In genomic region chr3:71955549-71956373, GRCh38 we compare ENCODE assay signal across 8 cellular contexts.
DNase-seq lines count a peak whose midpoint lies in the region; ATAC-seq and TF ChIP-seq lines count a peak whose summit lies in the region.

No MANE protein-coding gene starts in this region.

- no peaks in the 10 kb centered on the region for H4K20me1 ChIP-seq in Loucy (ENCODE audit: insufficient read depth, low read length, poor library complexity, severe bottlenecking)

- peak overlapping the region; percentile 2 for H3K4me2 ChIP-seq in Loucy (ENCODE audit: low read depth, low read length, poor library complexity, severe bottlenecking)

- no peaks in the 10 kb centered on the region for H3K79me2 ChIP-seq in Loucy (ENCODE audit: insufficient read depth, low read length)

- ATAC-seq in left lung (peak; percentile 89), GM19395 (IDR thresholded peaks at IDR 0.05; ENCODE audit: unreplicated experiment) (no peak)

- H3K27ac ChIP-seq in SJSA1 (no peak overlapping the region), colonic mucosa (no peak overlapping the region), left lung (no peak overlapping the region)

- no peaks in the 10 kb centered on the region for H3K9me2 ChIP-seq in Loucy (replicated peaks; ENCODE audit: low read depth, low read length)

- H3K4me1 ChIP-seq in Loucy (ENCODE audit: insufficient read depth, low read length, poor library complexity, severe bottlenecking), result peaks cover 41% of the 10 kb centered on the region
- peaks cover 9% of the 10 kb centered on the region for H3K4me1 ChIP-seq in SJSA1 (replicated peaks)
- H3K4me1 ChIP-seq in colonic mucosa, result no peaks in the 10 kb centered on the region
- peaks cover 0 to 10% of the 10 kb centered on the region in 2 donors for H3K4me1 ChIP-seq in left lung

- DNase-seq in activated T-cell treated with anti-CD3 and anti-CD28 coated beads for 48 hours (ENCODE audit: low read depth) (peak; percentile 36), activated T-cell treated with anti-CD3 and anti-CD28 coated beads for 4 hours (no peak), SJSA1 (ENCODE audit: low read depth in 1 of 2, low spot score in 2 of 2) (peak; percentile 77 to 80), colonic mucosa (peak; percentile 79), left lung (peak in 1 of 2 donors; percentile 76)
- DNase-seq in stimulated activated CD8-positive, alpha-beta memory T cell treated with anti-CD3 and anti-CD28 coated beads, Interleukin-2, amount 100 ng/mL, for 48 hours (ENCODE audit: low read depth in 2 of 2), result peak; percentile 3 to 20

- H3F3A ChIP-seq in Loucy (ENCODE audit: low read depth), result 0 out of 2 replicates have a peak, but pooled peaks cover 7% of the 10 kb centered on the region

- peak; percentile 71 for TF ChIP-seq CTCF in Loucy (conservative IDR thresholded peaks at IDR 0.05; ENCODE audit: low read length)
- TF ChIP-seq CTCF in colonic mucosa (IDR thresholded peaks at IDR 0.05), result peak; percentile 46
- TF ChIP-seq CTCF in left lung (IDR thresholded peaks at IDR 0.05), result peak; percentile 56 to 62

- H3K9me3 ChIP-seq in Loucy (ENCODE audit: insufficient read depth, low read depth, low read length) (no peaks in the 10 kb centered on the region), SJSA1 (replicated peaks) (no peaks in the 10 kb centered on the region), colonic mucosa (no peaks in the 10 kb centered on the region), left lung (no peaks in the 10 kb centered on the region)

- H3K4me3 ChIP-seq in Loucy (ENCODE audit: low read length, poor library complexity, severe bottlenecking) (no peak overlapping the region), SJSA1 (no peak overlapping the region), colonic mucosa (no peak overlapping the region), left lung (no peak overlapping the region)

- intact Hi-C loops in colonic mucosa (cut with DNase I), result loop anchor here (10.0 kb wide), 3 partner anchors 309 to 869 kb away; no protein-coding TSS in a partner anchor
- intact Hi-C loops in left lung (cut with DNase I), result no loop called here

- no peak overlapping the region for H3K9ac ChIP-seq in Loucy (ENCODE audit: low read depth, low read length, poor library complexity, severe bottlenecking)
- H3K9ac ChIP-seq in colonic mucosa (ENCODE audit: low read depth in 2 of 2, low read length in 2 of 2), result no peak overlapping the region

- H3K36me3 ChIP-seq in Loucy (ENCODE audit: insufficient read depth, low read length), result no peaks in the 10 kb centered on the region
- no peaks in the 10 kb centered on the region for H3K36me3 ChIP-seq in SJSA1
- no peaks in the 10 kb centered on the region for H3K36me3 ChIP-seq in colonic mucosa
- H3K36me3 ChIP-seq in left lung, result no peaks in the 10 kb centered on the region

- H3K27me3 ChIP-seq in Loucy (ENCODE audit: insufficient read depth, low read length, poor library complexity, severe bottlenecking), result no peaks in the 10 kb centered on the region
- H3K27me3 ChIP-seq in SJSA1 (replicated peaks), result no peaks in the 10 kb centered on the region
- no peaks in the 10 kb centered on the region for H3K27me3 ChIP-seq in colonic mucosa
- H3K27me3 ChIP-seq in left lung, result no peaks in the 10 kb centered on the region

- no peak overlapping the region for H2AFZ ChIP-seq in Loucy (ENCODE audit: low read length)
